In genomic region chr13:32150794-32151193, GRCh38 we compare ENCODE assay signal across 13 cellular contexts.
A peak's percentile ranks its signal among the peaks of the same experiment; 100 is the strongest.
DNase-seq lines count a peak whose midpoint lies in the region; ATAC-seq and TF ChIP-seq lines count a peak whose summit lies in the region.
"Had no signal": no experiment of that assay in that cellular context is flagged by ENCODE, and none has a peak within 500 bp of the region (broad histone marks: within the 10 kb centered on the region; RNA-seq: fewer than 3 reads in every experiment).

No MANE protein-coding gene starts in this region.

- DNase-seq in G401 (ENCODE audit: low spot score): peak; percentile 24
- DNase-seq in coronary artery (ENCODE audit: low spot score): peak; percentile 92
- DNase-seq in left colon: peak; percentile 26 to 37
- DNase-seq in stimulated activated CD4-positive, alpha-beta T cell treated with anti-CD3 and anti-CD28 coated beads, Interleukin-2, amount 100 ng/mL, for 24 hours: no peak
- DNase-seq in occipital lobe (lab: John Stamatoyannopoulos, UW): no peak
- DNase-seq in Kasumi-1 (lab: John Stamatoyannopoulos, UW): no peak
- DNase-seq: activated CD4-positive, alpha-beta T cell treated with anti-CD3 and anti-CD28 coated beads for 48 hours; BE2C; Karpas-422; SW 1271 had no signal

- no peak overlapping the region for H3K4me3 ChIP-seq in coronary artery
- H3K4me3 ChIP-seq in skeletal muscle tissue (ENCODE audit: low read length in 3 of 3): no peak overlapping the region

- ATAC-seq in left colon (no peak), GM18511 (IDR thresholded peaks at IDR 0.05; ENCODE audit: unreplicated experiment) (no peak)
- ATAC-seq: activated T-helper 17 cell treated with anti-CD3 and anti-CD28 coated beads, Interleukin-2, amount 50 U/mL, for 72 hours had no signal

- H3K9me3 ChIP-seq in skeletal muscle tissue (ENCODE audit: control insufficient read depth in 3 of 3, low read length in 3 of 3): no peaks in the 10 kb centered on the region
- H3K9me3 ChIP-seq: BE2C had no signal

- peak overlapping the region; percentile 80 to 89 for H3K27ac ChIP-seq in coronary artery
- H3K27ac ChIP-seq in skeletal muscle tissue (ENCODE audit: low read depth, low read length): peak overlapping the region; percentile 75

- TF ChIP-seq CTCF in coronary artery (IDR thresholded peaks at IDR 0.05): no peak

- peaks cover 0 to 11% (median 9%) of the 10 kb centered on the region in 3 donors for H3K4me1 ChIP-seq in skeletal muscle tissue (ENCODE audit: control insufficient read depth in 3 of 3, insufficient read depth in 3 of 3, low read length in 3 of 3)

- in situ Hi-C loops in G401 (cut with HindIII; ENCODE audit: low sequenced_read_pairs): no loop called here

- no peaks in the 10 kb centered on the region for H3K27me3 ChIP-seq in skeletal muscle tissue (ENCODE audit: control insufficient read depth in 3 of 3, insufficient read depth in 3 of 3, low read length in 3 of 3)
- H3K27me3 ChIP-seq: BE2C had no signal

- intact Hi-C loops in left colon (cut with DNase I, micrococcal nuclease): loop anchor here in 1 of 2 donors (10.0 kb wide), 1 partner anchor 116 kb away; the partner anchor contains the start of gene FRY

- peaks cover 0 to 6% (median 3%) of the 10 kb centered on the region in 3 donors for H3K36me3 ChIP-seq in skeletal muscle tissue (ENCODE audit: control insufficient read depth in 3 of 3, insufficient read depth in 3 of 3, low read length in 3 of 3)

- peak overlapping the region in 1 of 3 donors; percentile 28 for H3K9ac ChIP-seq in skeletal muscle tissue (ENCODE audit: low read depth in 1 of 3, low read length in 3 of 3)

Comparison
In these comparisons a context has a peak if more than half of its experiments do, and no peak if none do; other contexts are left out.
1. DNase-seq: peak in G401 (single experiment), coronary artery (single experiment) and left colon (2 of 2); none in stimulated activated CD4-positive, alpha-beta T cell treated with anti-CD3 and anti-CD28 coated beads, Interleukin-2, amount 100 ng/mL, for 24 hours (0 of 2), occipital lobe (single experiment) and Kasumi-1 (0 of 2).